ENCODE assay signal across 8 cellular contexts in genomic region chr4:122827899-122828601, GRCh38.
A peak's percentile ranks its signal among the peaks of the same experiment; 100 is the strongest.
DNase-seq lines count a peak whose midpoint lies in the region; TF ChIP-seq lines count a peak whose summit lies in the region.

No MANE protein-coding gene starts in this region.

- H3K4me1 Mint-ChIP-seq in nephron: peaks cover 36% of the 10 kb centered on the region

- peak overlapping the region; percentile 98 for H3K4me2 ChIP-seq in MM.1S (ENCODE audit: low read depth, low read length)

- peaks cover 19% of the 10 kb centered on the region for H3F3A ChIP-seq in MM.1S (ENCODE audit: insufficient read depth, low read length)

- peaks cover 24% of the 10 kb centered on the region for H3K27me3 Mint-ChIP-seq in nephron (ENCODE audit: low read depth)

- no peaks in the 10 kb centered on the region for H4K20me1 ChIP-seq in MM.1S (ENCODE audit: insufficient read depth, low read length)

- H3K27ac Mint-ChIP-seq in nephron: peak overlapping the region; percentile 64 to 83 (median 76)

- H3K4me1 ChIP-seq in MM.1S (ENCODE audit: low read length): peaks cover 8% of the 10 kb centered on the region; the same call in 1 of the 2 replicates

- H3K4me3 ChIP-seq in MM.1S (ENCODE audit: low read length): peak overlapping the region; percentile 72

- TF ChIP-seq CTCF in MM.1S (IDR thresholded peaks at IDR 0.05; ENCODE audit: low read length): peak; percentile 32
- peak; percentile 9 to 20 (median 11) for TF ChIP-seq CTCF in nephron (IDR thresholded peaks at IDR 0.05; ENCODE audit: unreplicated experiment in 3 of 3)

- no peaks in the 10 kb centered on the region for H3K36me3 ChIP-seq in MM.1S (replicated peaks; ENCODE audit: insufficient read depth, low read length)

- peak overlapping the region; percentile 87 to 91 (median 90) for H3K4me3 Mint-ChIP-seq in nephron

- H3K27ac ChIP-seq in MM.1S (ENCODE audit: low read length): peak overlapping the region; percentile 97

- H3K36me3 Mint-ChIP-seq in nephron (ENCODE audit: low read depth): no peaks in the 10 kb centered on the region

- H2AFZ ChIP-seq in MM.1S (ENCODE audit: low read length): peak overlapping the region; percentile 77

- H3K9me3 ChIP-seq in MM.1S (replicated peaks; ENCODE audit: insufficient read depth, low read length): no peaks in the 10 kb centered on the region

- no peaks in the 10 kb centered on the region for H3K9me2 ChIP-seq in MM.1S (replicated peaks; ENCODE audit: insufficient read depth, low read length)

- peaks cover 2% of the 10 kb centered on the region for H3K9me3 Mint-ChIP-seq in nephron

- no peaks in the 10 kb centered on the region; the same call in 1 of the 2 replicates for H3K27me3 ChIP-seq in MM.1S (replicated peaks; ENCODE audit: insufficient read depth, low read length)

- peak overlapping the region; percentile 86 for H3K9ac ChIP-seq in MM.1S (ENCODE audit: low read length)

- H3K79me2 ChIP-seq in MM.1S (ENCODE audit: low read length): peaks cover 31% of the 10 kb centered on the region

- DNase-seq in NCI-H2081 (lab: John Stamatoyannopoulos, UW) (peak; percentile 13 to 27), NCI-H2081 treated with DMSO at 0.1 percent for 48 hours (lab: John Stamatoyannopoulos, UW) (no peak), HCEC 1CT (peak; percentile 50), MM.1S (peak; percentile 98), fibroblast of gingiva (ENCODE audit: low read depth) (peak; percentile 62), AML-193 (lab: John Stamatoyannopoulos, UW) (no peak)
- DNase-seq in activated CD4-positive, alpha-beta T cell treated with anti-CD3 and anti-CD28 coated beads, Interleukin-2, amount 50 U/mL, for 24 hours (ENCODE audit: low read depth in 1 of 2, low spot score in 1 of 2): peak; percentile 6 to 8

Comparison
In these comparisons a context has a peak if more than half of its experiments do, and no peak if none do; other contexts are left out.
1. DNase-seq: peak in NCI-H2081 (2 of 2), HCEC 1CT (single experiment), MM.1S (single experiment), activated CD4-positive, alpha-beta T cell treated with anti-CD3 and anti-CD28 coated beads, Interleukin-2, amount 50 U/mL, for 24 hours (2 of 2) and fibroblast of gingiva (single experiment); none in NCI-H2081 treated with DMSO at 0.1 percent for 48 hours (single experiment) and AML-193 (0 of 2).